In genomic region chr10:488933-489215, GRCh38 we compare ENCODE assay signal across 19 cellular contexts.
"Had no signal": no experiment of that assay in that cellular context is flagged by ENCODE, and none has a peak within 500 bp of the region (broad histone marks: within the 10 kb centered on the region; RNA-seq: fewer than 3 reads in every experiment).

No MANE protein-coding gene starts in this region.

- H3K27me3 ChIP-seq: body of pancreas, foreskin keratinocyte, right lobe of liver had no signal

- DNase-seq: activated CD4-positive, alpha-beta T cell treated with anti-CD3 and anti-CD28 coated beads, Interleukin-2, amount 10 ng/mL, durations not matched to agents 7 days and 5 days; activated T-cell treated with anti-CD3 and anti-CD28 coated beads, Interleukin-2, amount 50 U/mL, for 1 hour; amygdala; body of pancreas; cortex of kidney; effector CD8-positive, alpha-beta T cell; foreskin keratinocyte; mucosa of descending colon; natural killer cell; stimulated activated CD4-positive, alpha-beta T cell treated with anti-CD3 and anti-CD28 coated beads, Interleukin-1b, Interleukin-23, amount 100 ng/mL, for 48 hours; stimulated activated naive CD8-positive, alpha-beta T cell treated with anti-CD3 and anti-CD28 coated beads, Interleukin-15, amount 100 ng/mL, for 72 hours had no signal

- H3K4me3 ChIP-seq: body of pancreas, mucosa of descending colon, right lobe of liver, SK-N-MC, thoracic aorta had no signal

- H3K9me3 ChIP-seq: body of pancreas, mucosa of descending colon, neutrophil, right lobe of liver, thoracic aorta had no signal

- ATAC-seq: body of pancreas; foreskin keratinocyte; left lobe of liver; mucosa of descending colon; natural killer cell; right lobe of liver; stimulated activated naive CD8-positive, alpha-beta T cell treated with anti-CD3 and anti-CD28 coated beads, Interleukin-15, amount 100 ng/mL, for 72 hours had no signal

- H3K36me3 ChIP-seq: neutrophil, right lobe of liver, thoracic aorta had no signal

- H3K4me1 ChIP-seq: right lobe of liver had no signal

- FAIRE-seq: endothelial cell of umbilical vein, islet of Langerhans, urothelium cell line had no signal

- H3K27ac ChIP-seq: body of pancreas, foreskin keratinocyte, neutrophil, right lobe of liver, SK-N-MC, thoracic aorta had no signal
